10 cellular contexts compared by ENCODE assay signal in genomic region chr3:66413151-66413751, GRCh38.
DNase-seq lines count a peak whose midpoint lies in the region; TF ChIP-seq lines count a peak whose summit lies in the region.
"Had no signal": no experiment of that assay in that cellular context is flagged by ENCODE, and none has a peak within 500 bp of the region (broad histone marks: within the 10 kb centered on the region; RNA-seq: fewer than 3 reads in every experiment).

No MANE protein-coding gene starts in this region.

- no peaks in the 10 kb centered on the region for H3K9me3 ChIP-seq in endodermal cell (ENCODE audit: control insufficient read depth, low read length)

- no peaks in the 10 kb centered on the region for H3K9me3 Mint-ChIP-seq in endodermal cell

- no peak overlapping the region for H3K4me3 ChIP-seq in endodermal cell (ENCODE audit: low read length)
- no peak overlapping the region for H3K4me3 ChIP-seq in skeletal muscle cell (ENCODE audit: low read depth, low read length)

- no peaks in the 10 kb centered on the region for H3K27me3 Mint-ChIP-seq in endodermal cell (ENCODE audit: insufficient read depth)

- H3K4me1 Mint-ChIP-seq in endodermal cell = peaks cover 39% of the 10 kb centered on the region

- no peak for TF ChIP-seq CTCF in endodermal cell (conservative IDR thresholded peaks at IDR 0.05)

- no peaks in the 10 kb centered on the region for H3K27me3 ChIP-seq in endodermal cell (ENCODE audit: control insufficient read depth, insufficient read depth, low read length, poor library complexity, severe bottlenecking)

- no peak overlapping the region for H3K27ac Mint-ChIP-seq in endodermal cell

- H3K4me3 Mint-ChIP-seq in endodermal cell = no peak overlapping the region

- WGBS in endodermal cell (ENCODE audit: insufficient coverage in 1 of 2, insufficient read length in 1 of 2), 2 experiments = 97 to 99% methylated on average over 6 to 7 of the region's 7 CpGs

- H3K27ac ChIP-seq in endodermal cell (ENCODE audit: low read depth, low read length) = no peak overlapping the region

- H3K4me1 ChIP-seq in endodermal cell (ENCODE audit: control insufficient read depth, insufficient read depth, low read length) = peaks cover 25% of the 10 kb centered on the region

- peaks cover 59% of the 10 kb centered on the region for H3K36me3 Mint-ChIP-seq in endodermal cell (ENCODE audit: low read depth)

- H3K36me3 ChIP-seq in endodermal cell (ENCODE audit: control insufficient read depth, insufficient read depth, low read length) = peaks cover 66% of the 10 kb centered on the region

- no peak overlapping the region for H3K9ac ChIP-seq in endodermal cell (ENCODE audit: extremely low read depth, low read length, poor library complexity, severe bottlenecking)

- DNase-seq in GM03348 (ENCODE audit: low spot score) = peak; percentile 86
- peak; percentile 90 for DNase-seq in LHCN-M2 (ENCODE audit: low read depth)
- peak; percentile 20 for DNase-seq in endodermal cell
- peak; percentile 82 for DNase-seq in skeletal muscle cell (ENCODE audit: low read depth)
- DNase-seq in putamen (ENCODE audit: low spot score) = no peak
- no peak for DNase-seq in DMS114 treated with DMSO at 0.1 percent for 48 hours (lab: John Stamatoyannopoulos, UW; ENCODE audit: unreplicated experiment)
- no peak for DNase-seq in DMS153 treated with DMSO at 0.1 percent for 48 hours (lab: John Stamatoyannopoulos, UW; ENCODE audit: unreplicated experiment)
- DNase-seq: activated CD4-positive, alpha-beta T cell treated with anti-CD3 and anti-CD28 coated beads for 1 hour; central memory CD4-positive, alpha-beta T cell; NCI-H1105 treated with DMSO at 0.1 percent for 48 hours had no signal

Comparison
In these comparisons a context has a peak if more than half of its experiments do, and no peak if none do; other contexts are left out.
1. DNase-seq: peak in GM03348 (single experiment), LHCN-M2 (single experiment), endodermal cell (single experiment) and skeletal muscle cell (single experiment); none in putamen (single experiment), DMS114 treated with DMSO at 0.1 percent for 48 hours (single experiment) and DMS153 treated with DMSO at 0.1 percent for 48 hours (single experiment).